In genomic region chr1:243234978-243235657, GRCh38 we compare ENCODE assay signal across 12 cellular contexts. TPM values are rescaled to one million over a fixed set of nuclear protein-coding genes. Genes with fewer than 3 reads are reported as not detected.
DNase-seq lines count a peak whose midpoint lies in the region; TF ChIP-seq lines count a peak whose summit lies in the region.
"Had no signal": no experiment of that assay in that cellular context is flagged by ENCODE, and none has a peak within 500 bp of the region (broad histone marks: within the 10 kb centered on the region; RNA-seq: fewer than 3 reads in every experiment).

No MANE protein-coding gene starts in this region.

- DNase-seq in left ventricle myocardium inferior = no peak
- DNase-seq in right atrium auricular region (ENCODE audit: low spot score) = no peak
- peak; percentile 55 for DNase-seq in iris pigment epithelial cell (ENCODE audit: low read depth)
- no peak for DNase-seq in thyroid gland
- DNase-seq in T-helper 1 cell = no peak
- no peak for DNase-seq in uterus
- DNase-seq in NCI-H748 treated with DMSO at 0.1 percent for 48 hours (lab: John Stamatoyannopoulos, UW) = no peak
- DNase-seq: Calu3; NCI-H2107; stimulated activated CD4-positive, alpha-beta T cell treated with anti-CD3 and anti-CD28 coated beads, Interleukin-12 subunit alpha, Interleukin-12 subunit beta, amount 100 ng/mL, for 4 hours had no signal

- H3K36me3 Mint-ChIP-seq in brain = peaks cover 92% of the 10 kb centered on the region

- H3K4me3 ChIP-seq in left ventricle myocardium inferior (no peak overlapping the region), right atrium auricular region (no peak overlapping the region), thyroid gland (replicated peaks in 1 of 3) (no peak overlapping the region), uterus (no peak overlapping the region)
- H3K4me3 ChIP-seq: SJSA1 had no signal

- H3K9me3 Mint-ChIP-seq in brain = peaks cover 48 to 86% (median 76%) of the 10 kb centered on the region in 5 experiments

- H3K27ac ChIP-seq in left ventricle myocardium inferior (replicated peaks) (peak overlapping the region; percentile 47), right atrium auricular region (no peak overlapping the region), thyroid gland (peak overlapping the region; percentile 10 to 50 (median 49)), uterus (peak overlapping the region in 1 of 2 donors; percentile 62)
- H3K27ac ChIP-seq: SJSA1 had no signal

- 64 to 69% methylated on average over 4 of the region's 4 CpGs for WGBS in thyroid gland, 2 donors

- peak overlapping the region in 3 of 5 experiments; percentile 34 to 78 (median 65) for H3K27ac Mint-ChIP-seq in brain

- peaks cover 50% of the 10 kb centered on the region for H3K4me1 ChIP-seq in left ventricle myocardium inferior
- H3K4me1 ChIP-seq in right atrium auricular region = peaks cover 0 to 22% of the 10 kb centered on the region in 2 donors
- H3K4me1 ChIP-seq in thyroid gland = peaks cover 21 to 28% of the 10 kb centered on the region in 2 donors
- peaks cover 0 to 7% of the 10 kb centered on the region in 2 donors for H3K4me1 ChIP-seq in uterus
- H3K4me1 ChIP-seq: SJSA1 had no signal

- H3K4me1 Mint-ChIP-seq in brain = peaks cover 23% of the 10 kb centered on the region

- H3K27me3 Mint-ChIP-seq in brain = no peaks in the 10 kb centered on the region

- peaks cover 24% of the 10 kb centered on the region for H3K9me3 ChIP-seq in left ventricle myocardium inferior (replicated peaks)
- H3K9me3 ChIP-seq in right atrium auricular region = peaks cover 0 to 23% of the 10 kb centered on the region in 2 donors
- no peaks in the 10 kb centered on the region for H3K9me3 ChIP-seq in thyroid gland
- peaks cover 0 to 18% of the 10 kb centered on the region in 2 donors for H3K9me3 ChIP-seq in uterus

- intact Hi-C loops in left ventricle myocardium inferior (cut with micrococcal nuclease) (no loop called here), thyroid gland (cut with DNase I) (loop anchor here (10.0 kb wide), 1 partner anchor 70 kb away; no protein-coding TSS in a partner anchor), uterus (cut with DNase I; ENCODE audit: low total_unique reads) (no loop called here)

- H3K27me3 ChIP-seq in left ventricle myocardium inferior (ENCODE audit: low read depth) (no peaks in the 10 kb centered on the region), right atrium auricular region (no peaks in the 10 kb centered on the region), thyroid gland (no peaks in the 10 kb centered on the region), uterus (no peaks in the 10 kb centered on the region)
- H3K27me3 ChIP-seq: SJSA1 had no signal

- TF ChIP-seq POLR2A in thyroid gland (IDR thresholded peaks at IDR 0.05) (no peak), uterus (IDR thresholded peaks at IDR 0.05) (no peak)

- peak overlapping the region in 3 of 5 experiments; percentile 0 to 24 (median 5) for H3K4me3 Mint-ChIP-seq in brain

- TF ChIP-seq CTCF in left ventricle myocardium inferior (IDR thresholded peaks at IDR 0.05; ENCODE audit: borderline replicate concordance) = no peak
- no peak for TF ChIP-seq CTCF in right atrium auricular region (IDR thresholded peaks at IDR 0.05)
- TF ChIP-seq CTCF in brain (conservative IDR thresholded peaks at IDR 0.05) = no peak
- no peak for TF ChIP-seq CTCF in thyroid gland (IDR thresholded peaks at IDR 0.05)
- no peak for TF ChIP-seq CTCF in uterus (IDR thresholded peaks at IDR 0.05)

- H3K36me3 ChIP-seq in left ventricle myocardium inferior (peaks cover 15% of the 10 kb centered on the region), right atrium auricular region (no peaks in the 10 kb centered on the region), thyroid gland (no peaks in the 10 kb centered on the region), uterus (no peaks in the 10 kb centered on the region)

RNA-seq across cellular contexts. Expression of gene CEP170, which starts 20.0 kb away (rescaled TPM):
- 51.3 TPM for total RNA-seq in left ventricle myocardium inferior
- total RNA-seq in right atrium auricular region = 10 to 100 TPM; 28.4 to 29.1 TPM
- polyA plus RNA-seq in brain (ENCODE audit: insufficient read depth, low read depth, low replicate concordance) = 61.5 TPM
- total RNA-seq in thyroid gland = 10 to 100 TPM; 62.8 to 93.8 (median 75.3) TPM
- total RNA-seq in uterus = 100 to 1,000 TPM in 1 of 4 donors, 10 to 100 TPM in 3; 40.3 to 114 (median 55.6) TPM

RNA-seq across cellular contexts. Expression of gene SDCCAG8, which starts 20.7 kb away (rescaled TPM):
- total RNA-seq in left ventricle myocardium inferior (21.4 TPM), right atrium auricular region (10 to 100 TPM; 29.0 to 34.5 TPM), thyroid gland (100 to 1,000 TPM; 105 to 193 (median 115) TPM), uterus (10 to 100 TPM; 19.2 to 54.8 (median 49.7) TPM)
- 12.3 TPM for polyA plus RNA-seq in brain (ENCODE audit: insufficient read depth, low read depth, low replicate concordance)

Comparison
In these comparisons a context has a peak if more than half of its experiments do, and no peak if none do; other contexts are left out.
1. H3K27ac ChIP-seq: peak in left ventricle myocardium inferior (single experiment) and thyroid gland (3 of 3); none in right atrium auricular region (0 of 2).